Comparison of ENCODE assay signal across 1 cellular context in genomic region chr19:31981545-31981944, GRCh38.
TF ChIP-seq lines count a peak whose summit lies in the region.

No MANE protein-coding gene starts in this region.

TF ChIP-seq in SK-N-SH treated with all-trans-retinoic acid at 6 μM for 48 hours, 23 proteins besides CTCF, POLR2A, EP300 and RAD21 (continued from another document):
- TF ChIP-seq CSRNP3 (CRISPR knock-in tag; IDR thresholded peaks at IDR 0.05) (no peak), ZFP30 (CRISPR knock-in tag; IDR thresholded peaks at IDR 0.05) (no peak), ZFP3 (CRISPR knock-in tag; IDR thresholded peaks at IDR 0.05) (no peak), OSR1 (CRISPR knock-in tag; IDR thresholded peaks at IDR 0.05) (no peak), PATZ1 (CRISPR knock-in tag; IDR thresholded peaks at IDR 0.05; ENCODE audit: borderline replicate concordance) (no peak)
